Comparison of ENCODE assay signal across 8 cellular contexts in the genomic region with DNA sequence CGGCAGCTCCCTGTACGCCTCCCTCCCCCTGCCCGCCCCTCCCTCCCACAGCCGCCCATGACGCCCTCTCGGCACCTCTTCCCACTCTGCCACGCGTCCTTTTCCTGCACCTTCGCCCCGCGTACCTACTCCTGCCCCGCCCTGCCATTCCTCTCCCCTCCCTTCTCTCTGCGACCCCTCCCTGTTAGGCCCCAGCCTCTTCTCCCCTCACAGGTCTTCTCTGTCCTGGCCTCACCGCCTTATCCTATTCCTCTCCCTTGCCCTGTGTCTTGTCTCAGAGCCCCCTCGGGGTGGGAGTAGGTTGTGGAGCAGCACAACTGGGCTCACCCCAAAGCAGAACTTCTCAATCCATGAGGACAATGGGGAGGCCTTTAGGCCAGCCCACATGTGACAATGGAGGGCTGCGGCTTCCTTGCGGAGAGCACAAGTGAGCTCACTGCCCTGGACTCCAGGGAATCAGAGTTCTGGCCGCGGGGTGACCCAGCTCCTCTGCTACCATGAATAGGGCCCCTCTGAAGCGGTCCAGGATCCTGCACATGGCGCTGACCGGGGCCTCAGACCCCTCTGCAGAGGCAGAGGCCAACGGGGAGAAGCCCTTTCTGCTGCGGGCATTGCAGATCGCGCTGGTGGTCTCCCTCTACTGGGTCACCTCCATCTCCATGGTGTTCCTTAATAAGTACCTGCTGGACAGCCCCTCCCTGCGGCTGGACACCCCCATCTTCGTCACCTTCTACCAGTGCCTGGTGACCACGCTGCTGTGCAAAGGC. TPM values are rescaled to one million over a fixed set of nuclear protein-coding genes. Genes with fewer than 3 reads are reported as not detected.
DNase-seq lines count a peak whose midpoint lies in the region; ATAC-seq and TF ChIP-seq lines count a peak whose summit lies in the region.

No MANE protein-coding gene starts in this region.

- H3K27ac ChIP-seq in colonic mucosa, result peak overlapping the region; percentile 92
- H3K27ac ChIP-seq in lower lobe of right lung, result peak overlapping the region; percentile 92
- H3K27ac ChIP-seq in testis, result peak overlapping the region in 1 of 2 donors; percentile 69

- intact Hi-C loops in colonic mucosa (cut with DNase I), result no loop called here
- intact Hi-C loops in lower lobe of right lung (cut with DNase I), result no loop called here
- intact Hi-C loops in testis (cut with DNase I; ENCODE audit: low total_unique reads), result no loop called here

- ATAC-seq in HG02852 (IDR thresholded peaks at IDR 0.05; ENCODE audit: unreplicated experiment) (peak; percentile 31), lower lobe of right lung (peak; percentile 44 to 63)

- H3K4me1 ChIP-seq in colonic mucosa, result peaks cover 11% of the 10 kb centered on the region
- peaks cover 40% of the 10 kb centered on the region for H3K4me1 ChIP-seq in lower lobe of right lung
- peaks cover 34% of the 10 kb centered on the region for H3K4me1 ChIP-seq in testis

- H3K27me3 ChIP-seq in colonic mucosa (no peaks in the 10 kb centered on the region), lower lobe of right lung (ENCODE audit: low read depth) (no peaks in the 10 kb centered on the region), testis (no peaks in the 10 kb centered on the region)

- H3K9ac ChIP-seq in colonic mucosa (ENCODE audit: low read depth in 2 of 2, low read length in 2 of 2), result peak overlapping the region; percentile 74 to 82

- no peaks in the 10 kb centered on the region for H3K36me3 ChIP-seq in colonic mucosa
- peaks cover 26% of the 10 kb centered on the region for H3K36me3 ChIP-seq in lower lobe of right lung
- no peaks in the 10 kb centered on the region for H3K36me3 ChIP-seq in testis (ENCODE audit: low read depth, missing control alignments)

- no peak for TF ChIP-seq POLR2A in testis (IDR thresholded peaks at IDR 0.05)

- H3K4me3 ChIP-seq in colonic mucosa (peak overlapping the region; percentile 77), lower lobe of right lung (peak overlapping the region; percentile 90), testis (peak overlapping the region; percentile 62 to 93)

- peak; percentile 21 for DNase-seq in activated T-cell treated with anti-CD3 and anti-CD28 coated beads, Interleukin-2, amount 50 U/mL, for 1 hour
- no peak for DNase-seq in activated T-cell treated with anti-CD3 and anti-CD28 coated beads, Interleukin-2, amount 50 U/mL, for 48 hours
- DNase-seq in OCI-M1 (lab: John Stamatoyannopoulos, UW) (peak; percentile 60), colonic mucosa (no peak), lower lobe of right lung (peak; percentile 55), testis (peak; percentile 36), NCI-H1105 treated with DMSO at 0.1 percent for 48 hours (lab: John Stamatoyannopoulos, UW) (no peak)

- whole genome bisulfite sequencing in testis, 2 donors, result 12% methylated on average over 25 to 28 of the region's 29 CpGs

- H3K9me3 ChIP-seq in colonic mucosa (no peaks in the 10 kb centered on the region), lower lobe of right lung (no peaks in the 10 kb centered on the region), testis (no peaks in the 10 kb centered on the region)

- TF ChIP-seq CTCF in colonic mucosa (IDR thresholded peaks at IDR 0.05), result no peak
- no peak for TF ChIP-seq CTCF in lower lobe of right lung (IDR thresholded peaks at IDR 0.05)
- no peak for TF ChIP-seq CTCF in testis (IDR thresholded peaks at IDR 0.05)

RNA-seq across cellular contexts. Expression of a gene that starts 0.5 kb away (rescaled TPM):
- 10 to 100 TPM; 37.5 to 45.2 TPM for total RNA-seq in colonic mucosa
- total RNA-seq in lower lobe of right lung, result 24.7 TPM
- 10 to 100 TPM; 12.9 to 15.7 TPM for total RNA-seq in testis
- 10.4 TPM for polyA plus RNA-seq in testis (ENCODE audit: insufficient read depth, low read depth, low replicate concordance)

RNA-seq across cellular contexts. Expression of a gene that starts 41.8 kb away (rescaled TPM):
- 10 to 100 TPM; 18.5 to 30.2 TPM for total RNA-seq in colonic mucosa
- total RNA-seq in lower lobe of right lung, result 62.3 TPM
- total RNA-seq in testis, result 100 to 1,000 TPM; 109 to 124 TPM
- 80.0 TPM for polyA plus RNA-seq in testis (ENCODE audit: insufficient read depth, low read depth, low replicate concordance)

Comparison
In these comparisons a context has a peak if more than half of its experiments do, and no peak if none do; other contexts are left out.
1. DNase-seq: peak in activated T-cell treated with anti-CD3 and anti-CD28 coated beads, Interleukin-2, amount 50 U/mL, for 1 hour (single experiment), OCI-M1 (single experiment), lower lobe of right lung (single experiment) and testis (single experiment); none in activated T-cell treated with anti-CD3 and anti-CD28 coated beads, Interleukin-2, amount 50 U/mL, for 48 hours (0 of 2), colonic mucosa (single experiment) and NCI-H1105 treated with DMSO at 0.1 percent for 48 hours (single experiment).
2. Peak in every context shown above with its lines, with median percentiles within 50 percentile points of each other: H3K4me3 ChIP-seq.